26 cellular contexts compared by ENCODE assay signal in the genomic region with DNA sequence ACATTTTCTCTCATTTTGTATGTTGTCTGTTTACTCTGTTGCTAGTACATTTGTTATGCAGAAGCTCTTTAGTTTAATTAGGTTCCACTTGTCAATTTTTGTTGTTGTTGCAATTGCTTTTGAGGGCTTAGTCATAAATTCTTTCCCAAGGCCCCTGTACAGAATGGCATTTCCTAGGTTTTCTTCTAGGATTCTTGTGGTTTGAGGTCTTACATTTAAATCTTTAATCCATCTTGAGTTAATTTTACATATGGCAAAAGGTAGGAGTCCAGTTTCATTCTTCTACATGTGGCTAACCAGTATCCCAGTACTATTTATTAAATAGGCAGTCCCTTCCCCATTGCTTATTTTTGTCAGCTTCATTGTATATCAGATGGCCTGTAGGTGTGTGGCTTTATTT.
A peak's percentile ranks its signal among the peaks of the same experiment; 100 is the strongest.
DNase-seq lines count a peak whose midpoint lies in the region; ATAC-seq and TF ChIP-seq lines count a peak whose summit lies in the region.
"Had no signal": no experiment of that assay in that cellular context is flagged by ENCODE, and none has a peak within 500 bp of the region (broad histone marks: within the 10 kb centered on the region; RNA-seq: fewer than 3 reads in every experiment).

No MANE protein-coding gene starts in this region.

- TF ChIP-seq CTCF in astrocyte of the cerebellum (IDR thresholded peaks at IDR 0.05; ENCODE audit: low read depth, low read length, missing control alignments): no peak
- TF ChIP-seq CTCF in fibroblast of mammary gland (conservative IDR thresholded peaks at IDR 0.05; ENCODE audit: control insufficient read depth, insufficient read depth, low read depth, low read length): no peak
- TF ChIP-seq CTCF in WTC11 (IDR thresholded peaks at IDR 0.05): no peak

- H3K4me3 Mint-ChIP-seq in WTC11: no peak overlapping the region
- H3K4me3 Mint-ChIP-seq: CD4-positive, alpha-beta memory T cell; H9; IgD-negative memory B cell had no signal

- no peaks in the 10 kb centered on the region for H3K27me3 Mint-ChIP-seq in WTC11 (ENCODE audit: low read depth)
- H3K27me3 Mint-ChIP-seq: CD4-positive, alpha-beta memory T cell; IgD-negative memory B cell had no signal

- no peak overlapping the region for H2BK120ac ChIP-seq in mesenchymal stem cell (ENCODE audit: low read depth, low read length)

- peak overlapping the region; percentile 56 for H3K27ac ChIP-seq in mesenchymal stem cell (ENCODE audit: low read length, poor library complexity, severe bottlenecking)
- H3K27ac ChIP-seq: 22Rv1; BLaER1 treated with 17β-estradiol and CSF1 and Interleukin-3, amounts not matched to agents 10 nM and 100 nM; PC-9; SK-N-MC had no signal

- in situ Hi-C loops in astrocyte of the cerebellum (cut with HindIII; ENCODE audit: low sequenced_read_pairs): no loop called here

- H3K23ac ChIP-seq in mesenchymal stem cell (ENCODE audit: low read length in 2 of 2): no peak overlapping the region

- peak; percentile 46 for DNase-seq in A172 (ENCODE audit: low spot score)
- peak; percentile 82 for DNase-seq in astrocyte of the cerebellum (ENCODE audit: low read depth)
- DNase-seq in fibroblast of mammary gland (ENCODE audit: low read depth): peak; percentile 2
- DNase-seq in mesenchymal stem cell: peak; percentile 18
- no peak for DNase-seq in stimulated activated CD4-positive, alpha-beta T cell treated with anti-CD3 and anti-CD28 coated beads, Interleukin-2, amount 100 ng/mL, for 24 hours
- DNase-seq in WTC11 (ENCODE audit: low spot score): no peak
- DNase-seq in NCI-H187 (lab: John Stamatoyannopoulos, UW): no peak
- DNase-seq: Caco-2; CD4-positive, alpha-beta memory T cell; DMS 273 treated with DMSO at 0.1 percent for 48 hours; DMS79 treated with DMSO at 0.1 percent for 48 hours; H9; MV-4-11; NCI-H1105 treated with DMSO at 0.1 percent for 48 hours; NCI-H2081; NCI-H2171; NCI-H446 treated with DMSO at 0.1 percent for 48 hours; NCI-H526 treated with DMSO at 0.1 percent for 48 hours; PC-9; RPMI8226; SHP77 treated with DMSO at 0.1 percent for 48 hours had no signal

- no peaks in the 10 kb centered on the region for H3K27me3 ChIP-seq in mesenchymal stem cell (ENCODE audit: control insufficient read depth in 1 of 2, insufficient read depth in 1 of 2, low read length in 2 of 2)
- H3K27me3 ChIP-seq: BLaER1 treated with 17β-estradiol and CSF1 and Interleukin-3, amounts not matched to agents 10 nM and 100 nM had no signal

- no peaks in the 10 kb centered on the region for H3K36me3 Mint-ChIP-seq in WTC11
- H3K36me3 Mint-ChIP-seq: CD4-positive, alpha-beta memory T cell; IgD-negative memory B cell had no signal

- H3K18ac ChIP-seq in mesenchymal stem cell (ENCODE audit: low read depth in 1 of 2, low read length in 2 of 2): no peak overlapping the region

- H3K4ac ChIP-seq in mesenchymal stem cell (ENCODE audit: low read depth in 1 of 2, low read length in 2 of 2): no peak overlapping the region

- POLR2A ChIA-PET in WTC11 (lab: Charles Lee): no interaction called here

- H4K91ac ChIP-seq in mesenchymal stem cell (ENCODE audit: low read length): no peak overlapping the region

- no peak overlapping the region for H2AFZ ChIP-seq in mesenchymal stem cell (ENCODE audit: low read depth, low read length)
- H2AFZ ChIP-seq: PC-9 had no signal

- no peak overlapping the region for H3K4me3 ChIP-seq in astrocyte of the cerebellum (ENCODE audit: low read depth, low read length)
- no peak overlapping the region for H3K4me3 ChIP-seq in fibroblast of mammary gland (ENCODE audit: control insufficient read depth, low read depth, low read length)
- no peak overlapping the region for H3K4me3 ChIP-seq in mesenchymal stem cell (ENCODE audit: insufficient read depth in 1 of 2, low read depth in 1 of 2, low read length in 2 of 2)
- H3K4me3 ChIP-seq: BLaER1 treated with 17β-estradiol and CSF1 and Interleukin-3, amounts not matched to agents 10 nM and 100 nM; PC-9; SK-N-MC had no signal

- H4K8ac ChIP-seq in mesenchymal stem cell (ENCODE audit: low read length): no peak overlapping the region

- H3K9ac ChIP-seq in mesenchymal stem cell (ENCODE audit: low read length): no peak overlapping the region
- H3K9ac ChIP-seq: BLaER1 treated with 17β-estradiol and CSF1 and Interleukin-3, amounts not matched to agents 10 nM and 100 nM had no signal

- no peak overlapping the region for H2BK12ac ChIP-seq in mesenchymal stem cell (ENCODE audit: low read length in 2 of 2)

- no peak overlapping the region for H2BK15ac ChIP-seq in mesenchymal stem cell (ENCODE audit: low read depth, poor library complexity, severe bottlenecking)

- no peak overlapping the region for H3K14ac ChIP-seq in mesenchymal stem cell (ENCODE audit: low read length in 2 of 2)

- peaks cover 15% of the 10 kb centered on the region for H3K9me3 Mint-ChIP-seq in WTC11

- H3K36me3 ChIP-seq in mesenchymal stem cell (ENCODE audit: control insufficient read depth in 1 of 2, insufficient read depth in 2 of 2, low read depth in 1 of 2, low read length in 2 of 2): no peaks in the 10 kb centered on the region
- H3K36me3 ChIP-seq: BLaER1 treated with 17β-estradiol and CSF1 and Interleukin-3, amounts not matched to agents 10 nM and 100 nM had no signal

- no peaks in the 10 kb centered on the region for H3K4me1 Mint-ChIP-seq in WTC11
- H3K4me1 Mint-ChIP-seq: CD4-positive, alpha-beta memory T cell; H9; IgD-negative memory B cell had no signal

- no peak overlapping the region for H3K4me2 ChIP-seq in mesenchymal stem cell (ENCODE audit: low read length, poor library complexity, severe bottlenecking)
- H3K4me2 ChIP-seq: BLaER1 treated with 17β-estradiol and CSF1 and Interleukin-3, amounts not matched to agents 10 nM and 100 nM; PC-9 had no signal

- H2AK5ac ChIP-seq in mesenchymal stem cell (ENCODE audit: low read length, severe bottlenecking): no peak overlapping the region

- H3K9me3 ChIP-seq in mesenchymal stem cell (ENCODE audit: control insufficient read depth, low read length): peaks cover 11% of the 10 kb centered on the region
- H3K9me3 ChIP-seq: Caco-2 had no signal

- CTCF ChIA-PET in WTC11 (lab: Charles Lee): no interaction called here

- no peak overlapping the region for H3K27ac Mint-ChIP-seq in WTC11
- H3K27ac Mint-ChIP-seq: H9, IgD-negative memory B cell had no signal

- no peak overlapping the region for H2BK5ac ChIP-seq in mesenchymal stem cell (ENCODE audit: low read depth, low read length, poor library complexity, severe bottlenecking)

- ATAC-seq in HG02623 (IDR thresholded peaks at IDR 0.05; ENCODE audit: unreplicated experiment) (no peak), WTC11 (no peak)

- H3K79me1 ChIP-seq in mesenchymal stem cell (replicated peaks; ENCODE audit: low read length, poor library complexity, severe bottlenecking): no peaks in the 10 kb centered on the region

- H3K4me1 ChIP-seq in mesenchymal stem cell (ENCODE audit: control insufficient read depth, insufficient read depth, low read depth, low read length): no peaks in the 10 kb centered on the region
- H3K4me1 ChIP-seq: BLaER1 treated with 17β-estradiol and CSF1 and Interleukin-3, amounts not matched to agents 10 nM and 100 nM; Caco-2 had no signal

TF ChIP-seq in WTC11, 78 proteins besides CTCF, POLR2A, EP300 and RAD21:
- no peak for TF ChIP-seq SOX15 (CRISPR knock-in tag; IDR thresholded peaks at IDR 0.05)
- no peak for TF ChIP-seq ZNF281 (CRISPR knock-in tag; IDR thresholded peaks at IDR 0.05)
- no peak for TF ChIP-seq ELF4 (CRISPR knock-in tag; IDR thresholded peaks at IDR 0.05; ENCODE audit: low read depth)
- no peak for TF ChIP-seq JAZF1 (CRISPR knock-in tag; IDR thresholded peaks at IDR 0.05)

Comparison
In these comparisons a context has a peak if more than half of its experiments do, and no peak if none do; other contexts are left out.
1. DNase-seq: peak in A172 (single experiment), astrocyte of the cerebellum (single experiment), fibroblast of mammary gland (single experiment) and mesenchymal stem cell (single experiment); none in stimulated activated CD4-positive, alpha-beta T cell treated with anti-CD3 and anti-CD28 coated beads, Interleukin-2, amount 100 ng/mL, for 24 hours (0 of 2), WTC11 (single experiment) and NCI-H187 (0 of 2).